Comparison of ENCODE assay signal across 18 cellular contexts in genomic region chr3:10145685-10146084, GRCh38. TPM values are rescaled to one million over a fixed set of nuclear protein-coding genes. Genes with fewer than 3 reads are reported as not detected.
DNase-seq lines count a peak whose midpoint lies in the region; ATAC-seq and TF ChIP-seq lines count a peak whose summit lies in the region.
"Had no signal": no experiment of that assay in that cellular context is flagged by ENCODE, and none has a peak within 500 bp of the region (broad histone marks: within the 10 kb centered on the region; RNA-seq: fewer than 3 reads in every experiment).

No MANE protein-coding gene starts in this region.

- H3K79me2 ChIP-seq in DOHH2 (ENCODE audit: control insufficient read depth, low read length): peaks cover 91% of the 10 kb centered on the region

- H3K27ac Mint-ChIP-seq in activated B cell treated with CpG ODN at 0.5 μM for 24 hours: peak overlapping the region; percentile 83
- peak overlapping the region; percentile 56 to 94 (median 80) for H3K27ac Mint-ChIP-seq in naive B cell

- H3K4me3 ChIP-seq in DOHH2 (ENCODE audit: low read length): peak overlapping the region; percentile 47

- peak overlapping the region; percentile 11; the same call in 1 of the 2 replicates for H3K27ac ChIP-seq in DOHH2 (ENCODE audit: low read depth, low read length)

- intact Hi-C loops in activated B cell treated with CpG ODN at 0.5 μM for 24 hours (cut with micrococcal nuclease): loop anchor here (1.0 to 10.0 kb wide), 2 partner anchors 17 to 161 kb away; partner anchors contain the start of gene EMC3

- no peak for ATAC-seq in activated B cell treated with CpG ODN at 0.5 μM for 24 hours (ENCODE audit: low read depth)
- no peak for ATAC-seq in naive B cell (ENCODE audit: low read depth in 2 of 2)
- ATAC-seq in GM19035 (IDR thresholded peaks at IDR 0.05; ENCODE audit: unreplicated experiment): no peak
- ATAC-seq in HG02623 (IDR thresholded peaks at IDR 0.05; ENCODE audit: unreplicated experiment): no peak
- ATAC-seq: right cardiac atrium had no signal

- TF ChIP-seq CTCF in DOHH2 (IDR thresholded peaks at IDR 0.05; ENCODE audit: low read depth, low read length, poor library complexity, severe bottlenecking): no peak
- TF ChIP-seq CTCF in activated B cell treated with CpG ODN at 0.5 μM for 24 hours (IDR thresholded peaks at IDR 0.05): no peak

- H3K9me3 Mint-ChIP-seq in activated B cell treated with CpG ODN at 0.5 μM for 24 hours (peaks cover 1% of the 10 kb centered on the region), naive B cell (no peaks in the 10 kb centered on the region)

- DNase-seq in CD1c-positive myeloid dendritic cell (ENCODE audit: extremely low spot score): peak; percentile 77
- DNase-seq in activated B cell treated with CpG ODN at 0.5 μM for 24 hours: no peak
- no peak for DNase-seq in naive B cell
- no peak for DNase-seq in NCI-H1048 (lab: John Stamatoyannopoulos, UW)
- no peak for DNase-seq in AML-193 (lab: John Stamatoyannopoulos, UW)
- DNase-seq: activated CD4-positive, CD25-positive, alpha-beta regulatory T cell; activated effector memory CD4-positive, alpha-beta T cell treated with anti-CD3 and anti-CD28 coated beads, Interleukin-2, amount 50 U/mL, for 16 hours; caudate nucleus; GF-D8; GOT3; right cardiac atrium had no signal

- POLR2A ChIA-PET in activated B cell treated with CpG ODN at 0.5 μM for 24 hours (lab: Charles Lee): interaction anchor here (0.8 to 1.9 kb wide), 6 partner anchors 11 to 353 kb away, joined by 3 to 12 read pairs (median 4); partner anchors contain the start of genes ARPC4 and TATDN2

- H3K9me3 ChIP-seq in DOHH2 (ENCODE audit: control insufficient read depth, insufficient read depth, low read length): no peaks in the 10 kb centered on the region

- H3K4me1 Mint-ChIP-seq in activated B cell treated with CpG ODN at 0.5 μM for 24 hours (peaks cover 57% of the 10 kb centered on the region), naive B cell (peaks cover 27 to 66% (median 45%) of the 10 kb centered on the region in 3 donors)

- no peaks in the 10 kb centered on the region for H3K9me2 ChIP-seq in DOHH2 (replicated peaks; ENCODE audit: control insufficient read depth, low read length)

- peaks cover 7% of the 10 kb centered on the region for H3F3A ChIP-seq in DOHH2 (ENCODE audit: control insufficient read depth, insufficient read depth)

- H3K4me2 ChIP-seq in DOHH2 (ENCODE audit: low read length): peak overlapping the region; percentile 100

- H3K4me3 Mint-ChIP-seq in activated B cell treated with CpG ODN at 0.5 μM for 24 hours: peak overlapping the region; percentile 59
- H3K4me3 Mint-ChIP-seq in naive B cell: peak overlapping the region; percentile 51 to 80 (median 78)

- H3K27me3 ChIP-seq in DOHH2 (ENCODE audit: control insufficient read depth, low read length): no peaks in the 10 kb centered on the region; the same call in 1 of the 2 replicates

- CTCF ChIA-PET in activated B cell treated with CpG ODN at 0.5 μM for 24 hours (lab: Charles Lee): interaction anchor here (0.9 kb wide), 1 partner anchor 78 kb away, joined by 4 read pairs; no protein-coding TSS in a partner anchor

- H3K27me3 Mint-ChIP-seq in activated B cell treated with CpG ODN at 0.5 μM for 24 hours: no peaks in the 10 kb centered on the region
- no peaks in the 10 kb centered on the region for H3K27me3 Mint-ChIP-seq in naive B cell

- H3K36me3 Mint-ChIP-seq in activated B cell treated with CpG ODN at 0.5 μM for 24 hours (ENCODE audit: low read depth) (peaks cover 49% of the 10 kb centered on the region), naive B cell (peaks cover 7 to 9% of the 10 kb centered on the region in 2 donors)

- H4K20me1 ChIP-seq in DOHH2 (ENCODE audit: control insufficient read depth, insufficient read depth, low read depth, low read length): peaks cover 29% of the 10 kb centered on the region

- H3K4me1 ChIP-seq in DOHH2 (ENCODE audit: control insufficient read depth, low read length): peaks cover 45% of the 10 kb centered on the region

- peaks cover 75% of the 10 kb centered on the region for H3K36me3 ChIP-seq in DOHH2 (ENCODE audit: control insufficient read depth, low read length)

RNA-seq across cellular contexts. Expression of gene VHL, which starts 4.1 kb away (rescaled TPM):
- 91.0 and 105 TPM in 2 replicates for total RNA-seq in activated B cell treated with CpG ODN at 0.5 μM for 24 hours
- polyA plus RNA-seq in naive B cell (ENCODE audit: low read depth in 6 of 6): 10 to 100 TPM; 10.2 to 46.5 (median 21.4) TPM

RNA-seq across cellular contexts. Expression of gene IRAK2, which starts 19.0 kb away (rescaled TPM):
- 8.6 and 8.8 TPM in 2 replicates for total RNA-seq in activated B cell treated with CpG ODN at 0.5 μM for 24 hours
- polyA plus RNA-seq in naive B cell (ENCODE audit: low read depth in 6 of 6): 10 to 100 TPM in 3 of 6 donors, 1 to 10 TPM in 3; 8.2 to 12.6 (median 10.1) TPM

RNA-seq across cellular contexts. Expression of gene BRK1, which starts 30.2 kb away (rescaled TPM):
- 123 and 141 TPM in 2 replicates for total RNA-seq in activated B cell treated with CpG ODN at 0.5 μM for 24 hours
- 100 to 1,000 TPM; 274 to 374 (median 312) TPM for polyA plus RNA-seq in naive B cell (ENCODE audit: low read depth in 6 of 6)

RNA-seq across cellular contexts. Expression of gene FANCD2OS, which starts 37.6 kb away (rescaled TPM):
- total RNA-seq in activated B cell treated with CpG ODN at 0.5 μM for 24 hours: not detected in 2 replicates
- 1 to 10 TPM in 1 of 6 donors, not detected in 5; 1.0 TPM for polyA plus RNA-seq in naive B cell (ENCODE audit: low read depth in 6 of 6)
- total RNA-seq: endothelial cell of umbilical vein, kidney epithelial cell, right cardiac atrium, SK-MEL-5, subcutaneous adipose tissue had no signal
- polyA plus RNA-seq: endothelial cell of umbilical vein, right cardiac atrium had no signal
